8 cellular contexts compared by ENCODE assay signal in genomic region chr5:103119765-103120606, GRCh38. TPM values are rescaled to one million over a fixed set of nuclear protein-coding genes. Genes with fewer than 3 reads are reported as not detected.
DNase-seq lines count a peak whose midpoint lies in the region; ATAC-seq and TF ChIP-seq lines count a peak whose summit lies in the region.

A gene with protein sequence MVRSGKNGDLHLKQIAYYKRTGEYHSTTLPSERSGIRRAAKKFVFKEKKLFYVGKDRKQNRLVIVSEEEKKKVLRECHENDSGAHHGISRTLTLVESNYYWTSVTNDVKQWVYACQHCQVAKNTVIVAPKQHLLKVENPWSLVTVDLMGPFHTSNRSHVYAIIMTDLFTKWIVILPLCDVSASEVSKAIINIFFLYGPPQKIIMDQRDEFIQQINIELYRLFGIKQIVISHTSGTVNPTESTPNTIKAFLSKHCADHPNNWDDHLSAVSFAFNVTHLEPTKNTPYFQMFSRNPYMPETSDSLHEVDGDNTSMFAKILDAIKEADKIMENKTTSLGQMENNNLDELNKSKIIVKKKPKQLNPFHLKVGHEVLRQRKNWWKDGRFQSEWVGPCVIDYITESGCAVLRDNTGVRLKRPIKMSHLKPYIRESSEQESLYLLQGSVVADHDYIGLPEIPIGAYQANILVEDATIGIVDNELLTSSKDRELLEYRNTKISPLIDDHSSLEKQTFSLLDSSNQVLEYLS (minus strand): TSS chr5:103120138. CDS start chr5:103108707, 11,431 bp downstream.
Gene PPIP5K2 (plus strand): TSS chr5:103120301. CDS start chr5:103129590, 9,289 bp downstream.

- no peaks in the 10 kb centered on the region for H3K9me2 ChIP-seq in DOHH2 (replicated peaks; ENCODE audit: control insufficient read depth, low read length)
- no peaks in the 10 kb centered on the region for H3K9me2 ChIP-seq in GM23248 (ENCODE audit: insufficient read depth)

- H3F3A ChIP-seq in DOHH2 (ENCODE audit: control insufficient read depth, insufficient read depth) = peaks cover 9% of the 10 kb centered on the region
- peaks cover 16% of the 10 kb centered on the region for H3F3A ChIP-seq in GM23248 (ENCODE audit: insufficient read depth)

- peak; percentile 87 for ATAC-seq in naive B cell (ENCODE audit: low read depth in 2 of 2)
- ATAC-seq in stimulated activated memory B cell treated with anti-CD40 and anti-IgM and Interleukin-4, amounts not matched to agents 10 μg/mL and 1 μg/mL and 100 μg/mL, for 72 hours = peak; percentile 98

- H2AFZ ChIP-seq in GM23248 = peak within 1 kb of the TSS; percentile 94

- H3K4me3 Mint-ChIP-seq in naive B cell = peak within 1 kb of the TSS; percentile 89 to 99 (median 98)
- H3K4me3 Mint-ChIP-seq in stimulated activated memory B cell treated with anti-CD40 and anti-IgM and Interleukin-4, amounts not matched to agents 10 μg/mL and 1 μg/mL and 100 μg/mL, for 72 hours = peak within 1 kb of the TSS; percentile 91

- no peaks in the 10 kb centered on the region for H3K9me3 Mint-ChIP-seq in naive B cell
- H3K9me3 Mint-ChIP-seq in stimulated activated memory B cell treated with anti-CD40 and anti-IgM and Interleukin-4, amounts not matched to agents 10 μg/mL and 1 μg/mL and 100 μg/mL, for 72 hours = no peaks in the 10 kb centered on the region

- H3K36me3 ChIP-seq in DOHH2 (ENCODE audit: control insufficient read depth, low read length) (peaks cover 30% of the 10 kb centered on the region), GM23248 (ENCODE audit: low read depth) (no peaks in the 10 kb centered on the region)

- no peaks in the 10 kb centered on the region for H3K27me3 Mint-ChIP-seq in naive B cell
- H3K27me3 Mint-ChIP-seq in stimulated activated memory B cell treated with anti-CD40 and anti-IgM and Interleukin-4, amounts not matched to agents 10 μg/mL and 1 μg/mL and 100 μg/mL, for 72 hours = no peaks in the 10 kb centered on the region

- DNase-seq in GM23248 (peak; percentile 98), Kasumi-1 (lab: John Stamatoyannopoulos, UW) (peak; percentile 98 to 99), RPMI7951 (ENCODE audit: low read depth) (peak; percentile 97), fibroblast of gingiva (ENCODE audit: low read depth) (peak; percentile 97), naive B cell (peak; percentile 99)
- peak; percentile 94 to 95 for DNase-seq in activated T-helper 1 cell treated with anti-CD3 and anti-CD28 coated beads, Interleukin-2, amount 50 U/mL, for 16 hours (ENCODE audit: low read depth in 1 of 2, low spot score in 1 of 2)

- peak within 1 kb of the TSS; percentile 99 for H3K9ac ChIP-seq in GM23248

- H3K27me3 ChIP-seq in DOHH2 (ENCODE audit: control insufficient read depth, low read length) (no peaks in the 10 kb centered on the region), GM23248 (replicated peaks; ENCODE audit: insufficient read depth) (no peaks in the 10 kb centered on the region)

- in situ Hi-C loops in GM23248 (cut with MboI) = no loop called here

- H4K20me1 ChIP-seq in DOHH2 (ENCODE audit: control insufficient read depth, insufficient read depth, low read depth, low read length) (no peaks in the 10 kb centered on the region), GM23248 (ENCODE audit: insufficient read depth) (no peaks in the 10 kb centered on the region)

- H3K4me1 ChIP-seq in DOHH2 (ENCODE audit: control insufficient read depth, low read length) (peaks cover 41% of the 10 kb centered on the region), GM23248 (ENCODE audit: insufficient read depth) (peaks cover 29% of the 10 kb centered on the region)

- TF ChIP-seq CTCF in DOHH2 (IDR thresholded peaks at IDR 0.05; ENCODE audit: low read depth, low read length, poor library complexity, severe bottlenecking) = no peak

- no peaks in the 10 kb centered on the region for H3K36me3 Mint-ChIP-seq in naive B cell
- peaks cover 5% of the 10 kb centered on the region for H3K36me3 Mint-ChIP-seq in stimulated activated memory B cell treated with anti-CD40 and anti-IgM and Interleukin-4, amounts not matched to agents 10 μg/mL and 1 μg/mL and 100 μg/mL, for 72 hours

- 1 to 2% methylated on average over 46 of the region's 46 CpGs for WGBS in GM23248 (ENCODE audit: low coverage in 1 of 2, low lambda C conversion rate in 2 of 2, missing lambda C conversion rate in 2 of 2), 2 experiments

- H3K27ac ChIP-seq in DOHH2 (ENCODE audit: low read depth, low read length) (peak within 1 kb of the TSS; percentile 95), GM23248 (peak within 1 kb of the TSS; percentile 99)

- peak within 1 kb of the TSS; percentile 98 to 99 (median 98) for H3K27ac Mint-ChIP-seq in naive B cell
- H3K27ac Mint-ChIP-seq in stimulated activated memory B cell treated with anti-CD40 and anti-IgM and Interleukin-4, amounts not matched to agents 10 μg/mL and 1 μg/mL and 100 μg/mL, for 72 hours = peak within 1 kb of the TSS; percentile 97

- H3K9me3 ChIP-seq in DOHH2 (ENCODE audit: control insufficient read depth, insufficient read depth, low read length) (no peaks in the 10 kb centered on the region), GM23248 (ENCODE audit: low read depth) (no peaks in the 10 kb centered on the region)

- peaks cover 32 to 53% (median 52%) of the 10 kb centered on the region in 3 donors for H3K4me1 Mint-ChIP-seq in naive B cell
- H3K4me1 Mint-ChIP-seq in stimulated activated memory B cell treated with anti-CD40 and anti-IgM and Interleukin-4, amounts not matched to agents 10 μg/mL and 1 μg/mL and 100 μg/mL, for 72 hours = peaks cover 32% of the 10 kb centered on the region

- H3K79me2 ChIP-seq in DOHH2 (ENCODE audit: control insufficient read depth, low read length) (peaks cover 88% of the 10 kb centered on the region), GM23248 (ENCODE audit: insufficient read depth) (peaks cover 88% of the 10 kb centered on the region)

- H3K4me2 ChIP-seq in DOHH2 (ENCODE audit: low read length) = peak within 1 kb of the TSS; percentile 69
- peak within 1 kb of the TSS; percentile 99 for H3K4me2 ChIP-seq in GM23248 (ENCODE audit: unreplicated experiment)

- H3K4me3 ChIP-seq in DOHH2 (ENCODE audit: low read length) (peak within 1 kb of the TSS; percentile 97), GM23248 (peak within 1 kb of the TSS; percentile 92)

RNA-seq across cellular contexts. Expression of the first gene that starts in this region (rescaled TPM):
- total RNA-seq in GM23248 (2014; rRNA removed; shearing (Covaris generic)) = 2.1 and 19.1 TPM in 2 replicates
- polyA plus RNA-seq in GM23248 (2016; fragmentation: Nextera tagmentation; extraction: Ambion mirVana) (4.1 and 5.8 TPM in 2 replicates), naive B cell (ENCODE audit: low read depth in 6 of 6) (10 to 100 TPM in 2 of 6 donors, 1 to 10 TPM in 4; 3.6 to 13.8 (median 9.1) TPM)
- 4.6 and 10.5 TPM in 2 replicates for total RNA-seq in RPMI7951 (2014; rRNA removed; shearing (Covaris generic))

RNA-seq across cellular contexts. Expression of gene PPIP5K2, which starts in this region (rescaled TPM):
- 58.8 and 65.6 TPM in 2 replicates for total RNA-seq in GM23248 (2014; rRNA removed; shearing (Covaris generic))
- polyA plus RNA-seq in GM23248 (2016; fragmentation: Nextera tagmentation; extraction: Ambion mirVana) = 42.3 and 47.5 TPM in 2 replicates
- total RNA-seq in RPMI7951 (2014; rRNA removed; shearing (Covaris generic)) = 63.3 and 72.3 TPM in 2 replicates
- polyA plus RNA-seq in naive B cell (ENCODE audit: low read depth in 6 of 6) = 10 to 100 TPM; 37.4 to 44.3 (median 39.9) TPM

Comparison
In these comparisons a context has a peak if more than half of its experiments do, and no peak if none do; other contexts are left out.
1. Peak in every context shown above with its lines: DNase-seq, ATAC-seq, H3K4me3 ChIP-seq and H3K27ac ChIP-seq.